Comparison of ENCODE assay signal across 17 cellular contexts in the genomic region with DNA sequence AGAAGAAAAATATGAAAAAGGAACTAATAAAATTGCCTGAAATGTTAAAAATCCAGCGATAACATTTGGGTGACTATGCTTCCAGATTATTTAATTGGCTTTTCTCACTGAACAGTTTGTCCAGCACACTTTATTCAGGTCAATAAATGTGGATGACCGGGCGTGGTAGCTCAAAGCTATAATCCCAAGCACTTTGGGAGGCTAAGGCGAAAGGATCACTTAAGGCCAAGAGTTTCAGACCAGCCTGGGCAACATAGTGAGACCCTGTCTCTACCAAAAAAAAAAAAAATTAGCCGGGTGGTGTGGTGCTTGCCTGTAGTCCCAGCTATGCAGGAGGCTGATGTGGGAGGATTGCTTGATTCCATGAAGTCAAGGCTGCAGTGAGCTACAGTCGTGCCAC. TPM values are rescaled to one million over a fixed set of nuclear protein-coding genes. Genes with fewer than 3 reads are reported as not detected.
DNase-seq lines count a peak whose midpoint lies in the region; ATAC-seq and TF ChIP-seq lines count a peak whose summit lies in the region.
"Had no signal": no experiment of that assay in that cellular context is flagged by ENCODE, and none has a peak within 500 bp of the region (broad histone marks: within the 10 kb centered on the region; RNA-seq: fewer than 3 reads in every experiment).

No MANE protein-coding gene starts in this region.

- no peaks in the 10 kb centered on the region for H3K27me3 Mint-ChIP-seq in chondrocyte (ENCODE audit: low read depth)
- peaks cover 6% of the 10 kb centered on the region for H3K27me3 Mint-ChIP-seq in neural progenitor cell (ENCODE audit: insufficient read depth, low read depth)
- H3K27me3 Mint-ChIP-seq in type B pancreatic cell, result no peaks in the 10 kb centered on the region
- H3K27me3 Mint-ChIP-seq in activated CD8-positive, alpha-beta T cell treated with anti-CD3 and anti-CD28 coated beads for 36 hours, result no peaks in the 10 kb centered on the region
- H3K27me3 Mint-ChIP-seq in CD4-positive, alpha-beta T cell, result peaks cover 7% of the 10 kb centered on the region

- peaks cover 5% of the 10 kb centered on the region for H4K20me1 ChIP-seq in neural progenitor cell (ENCODE audit: low read depth)

- H3K36me3 Mint-ChIP-seq in chondrocyte (ENCODE audit: low read depth) (no peaks in the 10 kb centered on the region), neural progenitor cell (no peaks in the 10 kb centered on the region), type B pancreatic cell (no peaks in the 10 kb centered on the region)
- no peaks in the 10 kb centered on the region for H3K36me3 Mint-ChIP-seq in activated CD8-positive, alpha-beta T cell treated with anti-CD3 and anti-CD28 coated beads for 36 hours (ENCODE audit: low read depth)
- no peaks in the 10 kb centered on the region for H3K36me3 Mint-ChIP-seq in CD4-positive, alpha-beta T cell (ENCODE audit: low read depth)
- H3K36me3 Mint-ChIP-seq: CD4-positive, alpha-beta memory T cell had no signal

- no peak overlapping the region for H3K4me2 ChIP-seq in neural progenitor cell

- intact Hi-C loops in activated CD8-positive, alpha-beta T cell treated with anti-CD3 and anti-CD28 coated beads for 36 hours (cut with micrococcal nuclease), result no loop called here
- intact Hi-C loops in CD4-positive, alpha-beta T cell (cut with DNase I, micrococcal nuclease), result no loop called here

- no peak for ATAC-seq in activated CD8-positive, alpha-beta T cell treated with anti-CD3 and anti-CD28 coated beads for 36 hours
- ATAC-seq in CD4-positive, alpha-beta T cell (ENCODE audit: poor library complexity), result no peak
- ATAC-seq: HepG2 had no signal

- H2AFZ ChIP-seq in neural progenitor cell (replicated peaks), result no peak overlapping the region

- H3K9ac ChIP-seq in neural progenitor cell, result no peak overlapping the region

- no peak overlapping the region for H3K27ac ChIP-seq in HEK293 (ENCODE audit: extremely low read depth, low read depth, low read length)
- H3K27ac ChIP-seq in neural progenitor cell, result no peak overlapping the region
- no peak overlapping the region for H3K27ac ChIP-seq in CD4-positive, alpha-beta T cell (ENCODE audit: low read depth, low read length)
- no peak overlapping the region for H3K27ac ChIP-seq in SJCRH30

- H3K4me3 ChIP-seq in HEK293 (ENCODE audit: low read depth, low read length) (no peak overlapping the region), neural progenitor cell (no peak overlapping the region), SJCRH30 (no peak overlapping the region)
- H3K4me3 ChIP-seq: HAP-1 had no signal

- H3F3A ChIP-seq in neural progenitor cell (ENCODE audit: low read depth), result peaks cover 4% of the 10 kb centered on the region

- H3K36me3 ChIP-seq in HEK293 (ENCODE audit: control insufficient read depth in 2 of 2, insufficient read depth in 1 of 2, low read length in 2 of 2), result no peaks in the 10 kb centered on the region
- H3K36me3 ChIP-seq in neural progenitor cell, result no peaks in the 10 kb centered on the region
- H3K36me3 ChIP-seq in SJCRH30, result no peaks in the 10 kb centered on the region
- H3K36me3 ChIP-seq: HAP-1 had no signal

- H3K27me3 ChIP-seq in neural progenitor cell (no peaks in the 10 kb centered on the region), SJCRH30 (no peaks in the 10 kb centered on the region)
- H3K27me3 ChIP-seq in CD4-positive, alpha-beta T cell (ENCODE audit: control insufficient read depth, insufficient read depth, low read length), result no peaks in the 10 kb centered on the region

- 0 out of 2 replicates have a peak, but pooled peaks cover 3% of the 10 kb centered on the region for H3K4me1 ChIP-seq in HEK293 (ENCODE audit: control insufficient read depth, insufficient read depth, low read length)
- H3K4me1 ChIP-seq in neural progenitor cell, result peaks cover 14% of the 10 kb centered on the region
- peaks cover 53% of the 10 kb centered on the region for H3K4me1 ChIP-seq in SJCRH30
- H3K4me1 ChIP-seq: HAP-1 had no signal

- H3K4me1 Mint-ChIP-seq in chondrocyte (ENCODE audit: low read depth) (peaks cover 51% of the 10 kb centered on the region), neural progenitor cell (peaks cover 40% of the 10 kb centered on the region), type B pancreatic cell (ENCODE audit: unreplicated experiment) (peaks cover 46% of the 10 kb centered on the region)
- H3K4me1 Mint-ChIP-seq in activated CD8-positive, alpha-beta T cell treated with anti-CD3 and anti-CD28 coated beads for 36 hours (ENCODE audit: low read depth), result no peaks in the 10 kb centered on the region
- H3K4me1 Mint-ChIP-seq in CD4-positive, alpha-beta T cell (ENCODE audit: low read depth), result no peaks in the 10 kb centered on the region
- H3K4me1 Mint-ChIP-seq: B cell; CD4-positive, alpha-beta memory T cell had no signal

- no peaks in the 10 kb centered on the region for H3K79me2 ChIP-seq in neural progenitor cell (ENCODE audit: low read depth)

- CTCF ChIA-PET in HEK293 (lab: Yijun Ruan, JAX), result interaction anchor here (6.2 kb wide), 1 partner anchor 28 kb away, joined by 42 read pairs; no protein-coding TSS in a partner anchor
- CTCF ChIA-PET in activated CD8-positive, alpha-beta T cell treated with anti-CD3 and anti-CD28 coated beads for 36 hours (lab: Charles Lee), result interaction anchor here (1.0 to 12.3 kb wide), 3 partner anchors 13 to 37 kb away, joined by 3 to 136 read pairs (median 64); no protein-coding TSS in a partner anchor
- CTCF ChIA-PET in CD4-positive, alpha-beta T cell (lab: Charles Lee), result no interaction called here

- H3K9me3 ChIP-seq in HEK293 (ENCODE audit: control insufficient read depth, insufficient read depth, low read depth, low read length), result no peaks in the 10 kb centered on the region
- H3K9me3 ChIP-seq in neural progenitor cell (ENCODE audit: low read depth), result no peaks in the 10 kb centered on the region
- H3K9me3 ChIP-seq in CD4-positive, alpha-beta T cell (ENCODE audit: control insufficient read depth, low read length), result no peaks in the 10 kb centered on the region
- no peaks in the 10 kb centered on the region for H3K9me3 ChIP-seq in SJCRH30 (replicated peaks)
- H3K9me3 ChIP-seq: HAP-1 had no signal

- TF ChIP-seq CTCF in HEK293 (tag by site-specific recombination; IDR thresholded peaks at IDR 0.05) (no peak), chondrocyte (IDR thresholded peaks at IDR 0.05) (no peak), neural progenitor cell (IDR thresholded peaks at IDR 0.05) (no peak), type B pancreatic cell (conservative IDR thresholded peaks at IDR 0.05) (no peak)
- no peak for TF ChIP-seq CTCF in activated CD8-positive, alpha-beta T cell treated with anti-CD3 and anti-CD28 coated beads for 36 hours (IDR thresholded peaks at IDR 0.05)
- TF ChIP-seq CTCF in CD4-positive, alpha-beta T cell (IDR thresholded peaks at IDR 0.05), result no peak

- POLR2A ChIA-PET in HEK293 (lab: Yijun Ruan, JAX), result no interaction called here
- POLR2A ChIA-PET in activated CD8-positive, alpha-beta T cell treated with anti-CD3 and anti-CD28 coated beads for 36 hours (lab: Charles Lee), result no interaction called here
- POLR2A ChIA-PET in CD4-positive, alpha-beta T cell (lab: Charles Lee), result no interaction called here

- DNase-seq in chondrocyte (ENCODE audit: low spot score), result no peak
- DNase-seq in neural progenitor cell (ENCODE audit: low spot score), result no peak
- no peak for DNase-seq in type B pancreatic cell (ENCODE audit: extremely low spot score, unreplicated experiment)
- DNase-seq in activated CD8-positive, alpha-beta T cell treated with anti-CD3 and anti-CD28 coated beads for 36 hours, result no peak
- no peak for DNase-seq in CD4-positive, alpha-beta T cell
- DNase-seq in SJCRH30, result no peak
- DNase-seq: C1 segment of cervical spinal cord; CD4-positive, alpha-beta memory T cell; COR-L47; DMS153; EL; GOT3; HFFc6 had no signal

- H3K27ac Mint-ChIP-seq in chondrocyte (ENCODE audit: unreplicated experiment), result peak overlapping the region; percentile 32
- peak overlapping the region; percentile 17 for H3K27ac Mint-ChIP-seq in neural progenitor cell
- H3K27ac Mint-ChIP-seq in type B pancreatic cell, result peak overlapping the region; percentile 50
- no peak overlapping the region for H3K27ac Mint-ChIP-seq in activated CD8-positive, alpha-beta T cell treated with anti-CD3 and anti-CD28 coated beads for 36 hours
- no peak overlapping the region for H3K27ac Mint-ChIP-seq in CD4-positive, alpha-beta T cell
- H3K27ac Mint-ChIP-seq: B cell; CD4-positive, alpha-beta memory T cell; HFFc6 had no signal

- H3K9me3 Mint-ChIP-seq in chondrocyte (ENCODE audit: low read depth) (no peaks in the 10 kb centered on the region), neural progenitor cell (no peaks in the 10 kb centered on the region), type B pancreatic cell (no peaks in the 10 kb centered on the region)
- no peaks in the 10 kb centered on the region for H3K9me3 Mint-ChIP-seq in activated CD8-positive, alpha-beta T cell treated with anti-CD3 and anti-CD28 coated beads for 36 hours
- no peaks in the 10 kb centered on the region for H3K9me3 Mint-ChIP-seq in CD4-positive, alpha-beta T cell
- H3K9me3 Mint-ChIP-seq: CD4-positive, alpha-beta memory T cell; HFFc6 had no signal

- H3K4me3 Mint-ChIP-seq in chondrocyte (ENCODE audit: unreplicated experiment) (no peak overlapping the region), neural progenitor cell (no peak overlapping the region), type B pancreatic cell (no peak overlapping the region)
- no peak overlapping the region for H3K4me3 Mint-ChIP-seq in activated CD8-positive, alpha-beta T cell treated with anti-CD3 and anti-CD28 coated beads for 36 hours
- no peak overlapping the region for H3K4me3 Mint-ChIP-seq in CD4-positive, alpha-beta T cell
- H3K4me3 Mint-ChIP-seq: B cell; CD4-positive, alpha-beta memory T cell; HFFc6 had no signal

TF ChIP-seq in HEK293, 187 proteins besides CTCF, POLR2A, EP300 and RAD21:
- TF ChIP-seq, protein P1, sequence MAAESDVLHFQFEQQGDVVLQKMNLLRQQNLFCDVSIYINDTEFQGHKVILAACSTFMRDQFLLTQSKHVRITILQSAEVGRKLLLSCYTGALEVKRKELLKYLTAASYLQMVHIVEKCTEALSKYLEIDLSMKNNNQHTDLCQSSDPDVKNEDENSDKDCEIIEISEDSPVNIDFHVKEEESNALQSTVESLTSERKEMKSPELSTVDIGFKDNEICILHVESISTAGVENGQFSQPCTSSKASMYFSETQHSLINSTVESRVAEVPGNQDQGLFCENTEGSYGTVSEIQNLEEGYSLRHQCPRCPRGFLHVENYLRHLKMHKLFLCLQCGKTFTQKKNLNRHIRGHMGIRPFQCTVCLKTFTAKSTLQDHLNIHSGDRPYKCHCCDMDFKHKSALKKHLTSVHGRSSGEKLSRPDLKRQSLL (tag by site-specific recombination; IDR thresholded peaks at IDR 0.05), result no peak
- 0 out of 2 replicates have a peak, but pooled peaks have one; percentile 30 for TF ChIP-seq ZNF121 (tag by site-specific recombination; IDR thresholded peaks at IDR 0.05)

RNA-seq across cellular contexts. Expression of a gene that starts 55.4 kb away (rescaled TPM):
- 79.7 to 101 TPM (median 84.8 TPM) in 3 replicates for total RNA-seq in chondrocyte
- 28.5 and 31.9 TPM in 2 replicates for total RNA-seq in neural progenitor cell (ENCODE audit: low replicate concordance)
- total RNA-seq in type B pancreatic cell (ENCODE audit: low replicate concordance), result 54.0 and 65.3 TPM in 2 replicates
- 10 to 100 TPM; 62.8 to 64.0 TPM for total RNA-seq in activated CD8-positive, alpha-beta T cell treated with anti-CD3 and anti-CD28 coated beads for 36 hours
- 100 to 1,000 TPM; 172 to 175 TPM for total RNA-seq in CD4-positive, alpha-beta T cell
- total RNA-seq in SJCRH30 (2014; rRNA removed; shearing (Covaris generic)), result 73.5 and 80.3 TPM in 2 replicates

Comparison
In these comparisons a context has a peak if more than half of its experiments do, and no peak if none do; other contexts are left out.
1. H3K27ac Mint-ChIP-seq: peak in chondrocyte (single experiment), neural progenitor cell (single experiment) and type B pancreatic cell (single experiment); none in activated CD8-positive, alpha-beta T cell treated with anti-CD3 and anti-CD28 coated beads for 36 hours (single experiment) and CD4-positive, alpha-beta T cell (single experiment).